ENCODE assay signal across 15 cellular contexts in genomic region chr11:66013762-66014100, GRCh38. TPM values are rescaled to one million over a fixed set of nuclear protein-coding genes. Genes with fewer than 3 reads are reported as not detected.
A peak's percentile ranks its signal among the peaks of the same experiment; 100 is the strongest.
DNase-seq lines count a peak whose midpoint lies in the region; ATAC-seq and TF ChIP-seq lines count a peak whose summit lies in the region.
"Had no signal": no experiment of that assay in that cellular context is flagged by ENCODE, and none has a peak within 500 bp of the region (broad histone marks: within the 10 kb centered on the region; RNA-seq: fewer than 3 reads in every experiment).

No MANE protein-coding gene starts in this region.

- H2BK15ac ChIP-seq in neuronal stem cell (ENCODE audit: low read length): peak overlapping the region; percentile 37

- H3K23ac ChIP-seq in neuronal stem cell (ENCODE audit: low read depth, low read length, poor library complexity): no peak overlapping the region

- intact Hi-C loops in activated CD4-positive, alpha-beta T cell treated with anti-CD3 and anti-CD28 coated beads, Interleukin-2, amount 10 ng/mL, durations not matched to agents 24 days and 14 days (cut with micrococcal nuclease): no loop called here

- no peak overlapping the region for H3K14ac ChIP-seq in neuronal stem cell (ENCODE audit: low read length)

- no peaks in the 10 kb centered on the region for H3K27me3 ChIP-seq in RWPE2 (ENCODE audit: insufficient read depth, poor library complexity, severe bottlenecking)
- peaks cover 0 to 74% (median 20%) of the 10 kb centered on the region in 3 experiments for H3K27me3 ChIP-seq in neuronal stem cell (ENCODE audit: control insufficient read depth in 3 of 3, insufficient read depth in 3 of 3, low read depth in 1 of 3, low read length in 3 of 3)
- H3K27me3 ChIP-seq in GM23338 (ENCODE audit: insufficient read depth): peaks cover 23% of the 10 kb centered on the region

- peak overlapping the region; percentile 86 for H2AK5ac ChIP-seq in neuronal stem cell (ENCODE audit: low read depth, low read length)

- H3K4me1 Mint-ChIP-seq in activated CD4-positive, alpha-beta T cell treated with anti-CD3 and anti-CD28 coated beads, Interleukin-2, amount 10 ng/mL, durations not matched to agents 24 days and 14 days: peaks cover 6% of the 10 kb centered on the region
- H3K4me1 Mint-ChIP-seq in natural killer cell treated with Interleukin-12 subunit alpha and Interleukin-12 subunit beta and Interleukin-15 and Interleukin-18, amount 100 ng/mL, for 72 hours (ENCODE audit: low read depth in 2 of 2): peaks cover 0 to 4% of the 10 kb centered on the region in 2 donors
- no peaks in the 10 kb centered on the region for H3K4me1 Mint-ChIP-seq in GM23338
- H3K4me1 Mint-ChIP-seq: CD8-positive, alpha-beta memory T cell had no signal

- H3K4me2 ChIP-seq in neuronal stem cell (ENCODE audit: insufficient read depth, low read length, poor library complexity, severe bottlenecking) (no peak overlapping the region), GM23338 (no peak overlapping the region)
- H3K4me2 ChIP-seq: BLaER1 had no signal

- H3K9me3 Mint-ChIP-seq in activated CD4-positive, alpha-beta T cell treated with anti-CD3 and anti-CD28 coated beads, Interleukin-2, amount 10 ng/mL, durations not matched to agents 24 days and 14 days: no peaks in the 10 kb centered on the region
- H3K9me3 Mint-ChIP-seq in natural killer cell treated with Interleukin-12 subunit alpha and Interleukin-12 subunit beta and Interleukin-15 and Interleukin-18, amount 100 ng/mL, for 72 hours: no peaks in the 10 kb centered on the region
- H3K9me3 Mint-ChIP-seq in GM23338: no peaks in the 10 kb centered on the region
- H3K9me3 Mint-ChIP-seq: CD8-positive, alpha-beta memory T cell had no signal

- H3K4me1 ChIP-seq in RWPE2 (ENCODE audit: insufficient read depth, poor library complexity, severe bottlenecking) (peaks cover 36% of the 10 kb centered on the region), neuronal stem cell (ENCODE audit: control insufficient read depth in 2 of 2, insufficient read depth in 1 of 2, low read depth in 1 of 2, low read length in 2 of 2) (peaks cover 3 to 4% of the 10 kb centered on the region in 2 donors), GM23338 (ENCODE audit: insufficient read depth) (no peaks in the 10 kb centered on the region)

- ATAC-seq in RWPE2 (ENCODE audit: low read depth): no peak
- no peak for ATAC-seq in natural killer cell treated with Interleukin-12 subunit alpha and Interleukin-12 subunit beta and Interleukin-15 and Interleukin-18, amount 100 ng/mL, for 72 hours
- ATAC-seq in omental fat pad (ENCODE audit: low FRiP score): no peak
- no peak for ATAC-seq in GM23338

- no peak overlapping the region for H3K27ac Mint-ChIP-seq in activated CD4-positive, alpha-beta T cell treated with anti-CD3 and anti-CD28 coated beads, Interleukin-2, amount 10 ng/mL, durations not matched to agents 24 days and 14 days
- H3K27ac Mint-ChIP-seq in natural killer cell treated with Interleukin-12 subunit alpha and Interleukin-12 subunit beta and Interleukin-15 and Interleukin-18, amount 100 ng/mL, for 72 hours: no peak overlapping the region
- no peak overlapping the region for H3K27ac Mint-ChIP-seq in GM23338
- H3K27ac Mint-ChIP-seq: CD8-positive, alpha-beta memory T cell had no signal

- no peak overlapping the region for H3K9ac ChIP-seq in neuronal stem cell (ENCODE audit: low read depth, low read length, poor library complexity)
- H3K9ac ChIP-seq: BLaER1 had no signal

- no peaks in the 10 kb centered on the region for H3K36me3 Mint-ChIP-seq in activated CD4-positive, alpha-beta T cell treated with anti-CD3 and anti-CD28 coated beads, Interleukin-2, amount 10 ng/mL, durations not matched to agents 24 days and 14 days (ENCODE audit: low read depth)
- H3K36me3 Mint-ChIP-seq in natural killer cell treated with Interleukin-12 subunit alpha and Interleukin-12 subunit beta and Interleukin-15 and Interleukin-18, amount 100 ng/mL, for 72 hours: no peaks in the 10 kb centered on the region
- no peaks in the 10 kb centered on the region for H3K36me3 Mint-ChIP-seq in GM23338 (ENCODE audit: low read depth)
- H3K36me3 Mint-ChIP-seq: CD8-positive, alpha-beta memory T cell had no signal

- no peak overlapping the region for H3K4me3 Mint-ChIP-seq in activated CD4-positive, alpha-beta T cell treated with anti-CD3 and anti-CD28 coated beads, Interleukin-2, amount 10 ng/mL, durations not matched to agents 24 days and 14 days
- no peak overlapping the region for H3K4me3 Mint-ChIP-seq in natural killer cell treated with Interleukin-12 subunit alpha and Interleukin-12 subunit beta and Interleukin-15 and Interleukin-18, amount 100 ng/mL, for 72 hours
- no peak overlapping the region for H3K4me3 Mint-ChIP-seq in GM23338
- H3K4me3 Mint-ChIP-seq: CD8-positive, alpha-beta memory T cell had no signal

- no peak overlapping the region for H2BK120ac ChIP-seq in neuronal stem cell (ENCODE audit: low read depth, low read length)

- H3K36me3 ChIP-seq in RWPE2 (ENCODE audit: low read depth) (no peaks in the 10 kb centered on the region), neuronal stem cell (replicated peaks in 1 of 2; ENCODE audit: control insufficient read depth in 2 of 2, insufficient read depth in 2 of 2, low read length in 2 of 2) (no peaks in the 10 kb centered on the region), GM23338 (ENCODE audit: insufficient read depth) (no peaks in the 10 kb centered on the region)
- H3K36me3 ChIP-seq: BLaER1 had no signal

- H3K4me3 ChIP-seq in RWPE2 (ENCODE audit: severe bottlenecking) (no peak overlapping the region), neuronal stem cell (ENCODE audit: low read length in 2 of 2) (no peak overlapping the region), GM23338 (no peak overlapping the region)
- H3K4me3 ChIP-seq: BLaER1 had no signal

- H2AFZ ChIP-seq in neuronal stem cell (ENCODE audit: low read length): no peak overlapping the region
- no peak overlapping the region for H2AFZ ChIP-seq in GM23338

- H3K9me3 ChIP-seq in RWPE2 (ENCODE audit: severe bottlenecking): no peaks in the 10 kb centered on the region
- H3K9me3 ChIP-seq in neuronal stem cell (replicated peaks in 1 of 2; ENCODE audit: control insufficient read depth in 2 of 2, insufficient read depth in 1 of 2, low read depth in 1 of 2, low read length in 2 of 2): peaks cover 0 to 2% of the 10 kb centered on the region in 2 donors
- H3K9me3 ChIP-seq: BLaER1, Caco-2 had no signal

- no peaks in the 10 kb centered on the region for H3K9me2 ChIP-seq in GM23338 (ENCODE audit: insufficient read depth)

- H2BK5ac ChIP-seq in neuronal stem cell (ENCODE audit: low read length): no peak overlapping the region

- no peaks in the 10 kb centered on the region for H3K79me1 ChIP-seq in neuronal stem cell (ENCODE audit: low read depth, low read length)

- no peaks in the 10 kb centered on the region for H4K20me1 ChIP-seq in GM23338 (replicated peaks; ENCODE audit: insufficient read depth)
- H4K20me1 ChIP-seq: BLaER1 had no signal

- no peak overlapping the region for H3K4ac ChIP-seq in neuronal stem cell (ENCODE audit: low read length)

- H2BK12ac ChIP-seq in neuronal stem cell (ENCODE audit: low read length): no peak overlapping the region

- WGBS in neuronal stem cell (ENCODE audit: extremely low coverage in 2 of 2, insufficient read length in 2 of 2, insufficient replicate concordance in 1 of 2), 2 donors: no CpG with 5 or more reads among the region's 7 CpGs

- no peak overlapping the region for H4K91ac ChIP-seq in neuronal stem cell (ENCODE audit: low read depth, low read length, poor library complexity)

- peaks cover 21% of the 10 kb centered on the region for H3K27me3 Mint-ChIP-seq in activated CD4-positive, alpha-beta T cell treated with anti-CD3 and anti-CD28 coated beads, Interleukin-2, amount 10 ng/mL, durations not matched to agents 24 days and 14 days
- peaks cover 4 to 6% of the 10 kb centered on the region in 2 donors for H3K27me3 Mint-ChIP-seq in natural killer cell treated with Interleukin-12 subunit alpha and Interleukin-12 subunit beta and Interleukin-15 and Interleukin-18, amount 100 ng/mL, for 72 hours
- peaks cover 17% of the 10 kb centered on the region for H3K27me3 Mint-ChIP-seq in GM23338 (ENCODE audit: insufficient read depth, low read depth, poor library complexity)

- H3K27ac ChIP-seq in RWPE2 (ENCODE audit: poor library complexity, severe bottlenecking) (peak overlapping the region; percentile 75), neuronal stem cell (replicated peaks; ENCODE audit: low read length) (no peak overlapping the region), GM23338 (ENCODE audit: low read depth) (no peak overlapping the region)
- H3K27ac ChIP-seq: 22Rv1, BLaER1 had no signal

- DNase-seq in activated CD4-positive, alpha-beta T cell treated with anti-CD3 and anti-CD28 coated beads, Interleukin-2, amount 10 ng/mL, durations not matched to agents 24 days and 14 days: peak; percentile 50
- no peak for DNase-seq in activated CD4-positive, alpha-beta T cell treated with anti-CD3 and anti-CD28 coated beads, Interleukin-2, amount 50 U/mL, for 48 hours
- peak; percentile 47 for DNase-seq in RWPE2 (ENCODE audit: low spot score)
- DNase-seq in neuronal stem cell (ENCODE audit: low spot score): no peak
- DNase-seq in natural killer cell treated with Interleukin-12 subunit alpha and Interleukin-12 subunit beta and Interleukin-15 and Interleukin-18, amount 100 ng/mL, for 72 hours (ENCODE audit: low spot score): no peak
- DNase-seq in omental fat pad (ENCODE audit: low spot score): no peak
- DNase-seq in NCI-H1694 (lab: John Stamatoyannopoulos, UW): no peak
- DNase-seq in GM23338 (ENCODE audit: low spot score): no peak
- DNase-seq: Caco-2; CD8-positive, alpha-beta memory T cell had no signal

- H4K8ac ChIP-seq in neuronal stem cell (ENCODE audit: low read depth, low read length): no peak overlapping the region

- H3K18ac ChIP-seq in neuronal stem cell (ENCODE audit: low read length): no peak overlapping the region

- TF ChIP-seq CTCF in RWPE2 (IDR thresholded peaks at IDR 0.05; ENCODE audit: poor library complexity, severe bottlenecking): no peak
- no peak for TF ChIP-seq CTCF in omental fat pad (IDR thresholded peaks at IDR 0.05)
- TF ChIP-seq CTCF in GM23338 (conservative IDR thresholded peaks at IDR 0.05; ENCODE audit: low read depth in 2 of 2): no peak

- no peaks in the 10 kb centered on the region for H3K79me2 ChIP-seq in GM23338 (replicated peaks; ENCODE audit: insufficient read depth)

- H3F3A ChIP-seq in GM23338 (replicated peaks; ENCODE audit: low read depth): 0 out of 2 replicates have a peak, but pooled peaks cover 3% of the 10 kb centered on the region

RNA-seq across cellular contexts. Expression of gene CST6, which starts 1.9 kb away (rescaled TPM):
- total RNA-seq in activated CD4-positive, alpha-beta T cell treated with anti-CD3 and anti-CD28 coated beads, Interleukin-2, amount 10 ng/mL, durations not matched to agents 24 days and 14 days: 0.45 and 1.5 TPM in 2 replicates
- not detected for polyA plus RNA-seq in neuronal stem cell (2013, experiment 1 of 2)
- not detected for polyA plus RNA-seq in neuronal stem cell (2013, experiment 2 of 2)
- under 1 TPM in 1 of 2 donors, not detected in 1; 0.52 TPM for total RNA-seq in natural killer cell treated with Interleukin-12 subunit alpha and Interleukin-12 subunit beta and Interleukin-15 and Interleukin-18, amount 100 ng/mL, for 72 hours
- total RNA-seq in omental fat pad: 1 to 10 TPM in 2 of 4 donors, not detected in 2; 1.6 to 6.2 TPM
- 4.2 and 5.9 TPM in 2 replicates for total RNA-seq in GM23338 (2014; rRNA removed; shearing (Covaris generic))
- polyA plus RNA-seq in GM23338 (2016; fragmentation: Nextera tagmentation; extraction: Ambion mirVana): 8.3 and 9.9 TPM in 2 replicates
- total RNA-seq: Caco-2; CD8-positive, alpha-beta memory T cell; Daoy had no signal
- polyA plus RNA-seq: CD8-positive, alpha-beta memory T cell had no signal

RNA-seq across cellular contexts. Expression of gene BANF1, which starts 11.4 kb away (rescaled TPM):
- 291 and 298 TPM in 2 replicates for total RNA-seq in activated CD4-positive, alpha-beta T cell treated with anti-CD3 and anti-CD28 coated beads, Interleukin-2, amount 10 ng/mL, durations not matched to agents 24 days and 14 days
- 485 TPM for polyA plus RNA-seq in neuronal stem cell (2013, experiment 1 of 2)
- polyA plus RNA-seq in neuronal stem cell (2013, experiment 2 of 2): 490 TPM
- 100 to 1,000 TPM; 190 to 376 TPM for total RNA-seq in natural killer cell treated with Interleukin-12 subunit alpha and Interleukin-12 subunit beta and Interleukin-15 and Interleukin-18, amount 100 ng/mL, for 72 hours
- total RNA-seq in omental fat pad: 10 to 100 TPM; 24.6 to 40.8 (median 33.0) TPM
- total RNA-seq in GM23338 (2014; rRNA removed; shearing (Covaris generic)): 44.7 and 58.2 TPM in 2 replicates
- 765 and 903 TPM in 2 replicates for polyA plus RNA-seq in GM23338 (2016; fragmentation: Nextera tagmentation; extraction: Ambion mirVana)

RNA-seq across cellular contexts. Expression of gene EIF1AD, which starts 11.8 kb away (rescaled TPM):
- total RNA-seq in activated CD4-positive, alpha-beta T cell treated with anti-CD3 and anti-CD28 coated beads, Interleukin-2, amount 10 ng/mL, durations not matched to agents 24 days and 14 days: 64.9 and 75.9 TPM in 2 replicates
- polyA plus RNA-seq in neuronal stem cell (2013, experiment 1 of 2): 18.8 TPM
- polyA plus RNA-seq in neuronal stem cell (2013, experiment 2 of 2): 20.0 TPM
- total RNA-seq in natural killer cell treated with Interleukin-12 subunit alpha and Interleukin-12 subunit beta and Interleukin-15 and Interleukin-18, amount 100 ng/mL, for 72 hours: 10 to 100 TPM; 69.6 to 82.1 TPM
- 10 to 100 TPM; 24.6 to 58.2 (median 28.8) TPM for total RNA-seq in omental fat pad
- 30.8 and 32.1 TPM in 2 replicates for total RNA-seq in GM23338 (2014; rRNA removed; shearing (Covaris generic))
- polyA plus RNA-seq in GM23338 (2016; fragmentation: Nextera tagmentation; extraction: Ambion mirVana): 16.1 and 18.6 TPM in 2 replicates

RNA-seq across cellular contexts. Expression of gene CATSPER1, which starts 12.5 kb away (rescaled TPM):
- total RNA-seq in activated CD4-positive, alpha-beta T cell treated with anti-CD3 and anti-CD28 coated beads, Interleukin-2, amount 10 ng/mL, durations not matched to agents 24 days and 14 days: 0.28 and 0.30 TPM in 2 replicates
- polyA plus RNA-seq in neuronal stem cell (2013, experiment 1 of 2): 0.07 TPM
- not detected for polyA plus RNA-seq in neuronal stem cell (2013, experiment 2 of 2)
- total RNA-seq in natural killer cell treated with Interleukin-12 subunit alpha and Interleukin-12 subunit beta and Interleukin-15 and Interleukin-18, amount 100 ng/mL, for 72 hours: 1 to 10 TPM; 1.5 to 8.8 TPM
- total RNA-seq in omental fat pad: under 1 TPM in 2 of 4 donors, not detected in 2; 0.24 to 0.69 TPM
- total RNA-seq in GM23338 (2014; rRNA removed; shearing (Covaris generic)): not detected in 2 replicates
- not detected in 2 replicates for polyA plus RNA-seq in GM23338 (2016; fragmentation: Nextera tagmentation; extraction: Ambion mirVana)
- total RNA-seq: A673; Caco-2; CD8-positive, alpha-beta memory T cell had no signal
- polyA plus RNA-seq: CD8-positive, alpha-beta memory T cell had no signal

RNA-seq across cellular contexts. Expression of gene GAL3ST3, which starts 35.2 kb away (rescaled TPM):
- not detected in 2 replicates for total RNA-seq in activated CD4-positive, alpha-beta T cell treated with anti-CD3 and anti-CD28 coated beads, Interleukin-2, amount 10 ng/mL, durations not matched to agents 24 days and 14 days
- polyA plus RNA-seq in neuronal stem cell (2013, experiment 1 of 2): 24.0 TPM
- polyA plus RNA-seq in neuronal stem cell (2013, experiment 2 of 2): 23.0 TPM
- total RNA-seq in natural killer cell treated with Interleukin-12 subunit alpha and Interleukin-12 subunit beta and Interleukin-15 and Interleukin-18, amount 100 ng/mL, for 72 hours: not detected
- total RNA-seq in omental fat pad: 1 to 10 TPM in 1 of 4 donors, under 1 TPM in 1, not detected in 2; 0.19 to 1.2 TPM
- total RNA-seq in GM23338 (2014; rRNA removed; shearing (Covaris generic)): 48.0 and 63.4 TPM in 2 replicates
- 12.7 and 15.6 TPM in 2 replicates for polyA plus RNA-seq in GM23338 (2016; fragmentation: Nextera tagmentation; extraction: Ambion mirVana)
- total RNA-seq: Caco-2; CD8-positive, alpha-beta memory T cell; Daoy; HT-29 had no signal
- polyA plus RNA-seq: CD8-positive, alpha-beta memory T cell had no signal

Comparison
In these comparisons a context has a peak if more than half of its experiments do, and no peak if none do; other contexts are left out.
1. DNase-seq: peak in activated CD4-positive, alpha-beta T cell treated with anti-CD3 and anti-CD28 coated beads, Interleukin-2, amount 10 ng/mL, durations not matched to agents 24 days and 14 days (single experiment) and RWPE2 (single experiment); none in activated CD4-positive, alpha-beta T cell treated with anti-CD3 and anti-CD28 coated beads, Interleukin-2, amount 50 U/mL, for 48 hours (0 of 2), neuronal stem cell (single experiment), natural killer cell treated with Interleukin-12 subunit alpha and Interleukin-12 subunit beta and Interleukin-15 and Interleukin-18, amount 100 ng/mL, for 72 hours (single experiment), omental fat pad (single experiment), NCI-H1694 (single experiment) and GM23338 (single experiment).